In the genomic region with DNA sequence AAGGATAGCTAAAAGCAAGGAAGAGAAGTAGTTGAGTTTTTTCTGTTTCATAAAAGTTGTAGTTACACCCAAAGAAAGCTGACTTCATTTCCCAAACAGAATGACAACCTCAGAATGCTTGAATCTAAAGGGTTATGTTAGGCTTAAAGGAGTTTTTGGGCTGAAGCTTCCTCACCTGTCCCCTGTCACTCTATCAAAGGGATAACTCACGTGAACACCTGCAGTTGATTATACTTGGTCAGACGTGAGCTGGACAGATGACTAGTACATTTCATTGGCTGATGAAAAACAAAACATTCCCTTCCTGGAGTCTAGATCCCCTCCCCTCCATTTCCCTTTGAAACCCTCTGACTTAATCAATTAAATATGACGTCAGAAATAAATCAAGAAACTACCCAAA, we compare ENCODE assay signal across 21 cellular contexts.
"Had no signal": no experiment of that assay in that cellular context is flagged by ENCODE, and none has a peak within 500 bp of the region (broad histone marks: within the 10 kb centered on the region; RNA-seq: fewer than 3 reads in every experiment).

No MANE protein-coding gene starts in this region.

- H3K4me1 Mint-ChIP-seq: natural killer cell; stimulated activated effector memory CD8-positive, alpha-beta T cell treated with anti-CD3 and anti-CD28 coated beads, Interleukin-12 subunit alpha, Interleukin-12 subunit beta, amount 100 ng/mL, for 72 hours had no signal

- H3K27ac Mint-ChIP-seq: activated naive CD4-positive, alpha-beta T cell treated with anti-CD3 and anti-CD28 coated beads, Interleukin-2, amount 50 U/mL, for 72 hours; activated T-cell treated with anti-CD3 and anti-CD28 coated beads, Interleukin-2, amount 50 U/mL, for 72 hours; natural killer cell; stimulated activated effector memory CD8-positive, alpha-beta T cell treated with anti-CD3 and anti-CD28 coated beads, Interleukin-12 subunit alpha, Interleukin-12 subunit beta, amount 100 ng/mL, for 72 hours; stimulated activated naive CD8-positive, alpha-beta T cell treated with anti-CD3 and anti-CD28 coated beads, Interleukin-15, Interleukin-2, amounts not matched to agents 100 ng/mL and 50 ng/mL, for 24 hours had no signal

- H3K4me3 Mint-ChIP-seq: activated T-cell treated with anti-CD3 and anti-CD28 coated beads, Interleukin-2, amount 50 U/mL, for 72 hours; brain; natural killer cell; stimulated activated effector memory CD8-positive, alpha-beta T cell treated with anti-CD3 and anti-CD28 coated beads, Interleukin-12 subunit alpha, Interleukin-12 subunit beta, amount 100 ng/mL, for 72 hours; stimulated activated naive CD8-positive, alpha-beta T cell treated with anti-CD3 and anti-CD28 coated beads, Interleukin-15, Interleukin-2, amounts not matched to agents 100 ng/mL and 50 ng/mL, for 24 hours had no signal

- FAIRE-seq: keratinocyte had no signal

- DNase-seq: activated CD4-positive, alpha-beta T cell treated with anti-CD3 and anti-CD28 coated beads for 4 hours; activated CD4-positive, alpha-beta T cell treated with anti-CD3 and anti-CD28 coated beads, Interleukin-2, amount 50 U/mL, for 4 hours; activated naive CD4-positive, alpha-beta T cell; activated T-cell treated with anti-CD3 and anti-CD28 coated beads for 4 hours; activated T-cell treated with anti-CD3 and anti-CD28 coated beads, Interleukin-2, amount 50 U/mL, for 72 hours; anterior cingulate cortex; cortex of kidney; foreskin melanocyte; left cardiac atrium; left ventricle myocardium superior; natural killer cell; posterior cingulate gyrus; right cardiac atrium; stimulated activated CD4-positive, alpha-beta T cell treated with anti-CD3 and anti-CD28 coated beads, Interleukin-4, amount 100 ng/mL, for 24 hours; upper lobe of left lung had no signal

- H3K27me3 ChIP-seq: upper lobe of left lung had no signal

- H3K9me3 ChIP-seq: upper lobe of left lung had no signal

- H3K27ac ChIP-seq: upper lobe of left lung, VCaP had no signal

- H3K4me3 ChIP-seq: upper lobe of left lung had no signal

- H3K27me3 Mint-ChIP-seq: brain had no signal

- H3K9me3 Mint-ChIP-seq: activated naive CD4-positive, alpha-beta T cell treated with anti-CD3 and anti-CD28 coated beads, Interleukin-2, amount 50 U/mL, for 72 hours; activated T-cell treated with anti-CD3 and anti-CD28 coated beads, Interleukin-2, amount 50 U/mL, for 72 hours; brain; natural killer cell; stimulated activated effector memory CD8-positive, alpha-beta T cell treated with anti-CD3 and anti-CD28 coated beads, Interleukin-12 subunit alpha, Interleukin-12 subunit beta, amount 100 ng/mL, for 72 hours; stimulated activated naive CD8-positive, alpha-beta T cell treated with anti-CD3 and anti-CD28 coated beads, Interleukin-15, Interleukin-2, amounts not matched to agents 100 ng/mL and 50 ng/mL, for 24 hours had no signal

- H3K36me3 Mint-ChIP-seq: activated naive CD4-positive, alpha-beta T cell treated with anti-CD3 and anti-CD28 coated beads, Interleukin-2, amount 50 U/mL, for 72 hours; natural killer cell; stimulated activated effector memory CD8-positive, alpha-beta T cell treated with anti-CD3 and anti-CD28 coated beads, Interleukin-12 subunit alpha, Interleukin-12 subunit beta, amount 100 ng/mL, for 72 hours had no signal

- H3K36me3 ChIP-seq: upper lobe of left lung had no signal
